ENCODE assay signal across 29 cellular contexts in the genomic region with DNA sequence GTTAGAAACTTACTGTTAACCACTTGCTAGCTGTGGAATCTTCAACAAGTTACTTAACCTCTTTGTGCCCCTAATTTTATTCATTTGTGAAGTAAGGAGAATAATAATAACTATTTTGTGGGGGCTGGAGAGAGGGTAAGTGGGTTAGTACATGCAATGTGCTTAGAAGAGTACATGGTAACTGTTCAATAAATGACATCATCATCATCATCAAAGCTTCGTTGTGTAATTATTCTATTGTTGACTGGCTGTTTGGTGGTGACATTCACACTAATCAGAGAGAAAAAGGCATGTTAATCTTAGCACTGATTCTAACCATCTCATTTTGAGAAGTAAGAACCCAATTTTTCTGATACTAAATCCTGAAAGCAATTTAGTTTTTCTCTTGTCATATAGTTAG.
"Had no signal": no experiment of that assay in that cellular context is flagged by ENCODE, and none has a peak within 500 bp of the region (broad histone marks: within the 10 kb centered on the region; RNA-seq: fewer than 3 reads in every experiment).

No MANE protein-coding gene starts in this region.

- H3K27ac ChIP-seq: neutrophil, parathyroid adenoma, psoas muscle, skin epidermis, spleen, suprapubic skin, testis, tibial artery, transverse colon, upper lobe of right lung, uterus had no signal

- DNase-seq: naive thymus-derived CD8-positive, alpha-beta T cell; nephron progenitor cell; nucleus accumbens; posterior cingulate gyrus; psoas muscle; right cardiac atrium; spleen; stimulated activated CD4-positive, alpha-beta T cell treated with anti-CD3 and anti-CD28 coated beads, Interleukin-12 subunit alpha, Interleukin-12 subunit beta, amount 100 ng/mL, for 4 hours; stimulated activated CD4-positive, alpha-beta T cell treated with anti-CD3 and anti-CD28 coated beads, Interleukin-1b, Interleukin-23, amount 100 ng/mL, for 48 hours; stimulated activated CD4-positive, alpha-beta T cell treated with anti-CD3 and anti-CD28 coated beads, Interleukin-4, amount 100 ng/mL, for 1 hour; stimulated activated CD4-positive, alpha-beta T cell treated with anti-CD3 and anti-CD28 coated beads, Interleukin-4, amount 100 ng/mL, for 4 hours; stimulated activated CD8-positive, alpha-beta memory T cell treated with anti-CD3 and anti-CD28 coated beads, Interleukin-4, amount 100 ng/mL, for 48 hours; stimulated activated naive CD4-positive, alpha-beta T cell; stimulated activated naive CD8-positive, alpha-beta T cell treated with anti-CD3 and anti-CD28 coated beads, Interleukin-15, amount 100 ng/mL, for 72 hours; stimulated activated naive CD8-positive, alpha-beta T cell treated with anti-CD3 and anti-CD28 coated beads, Interleukin-15, Interleukin-2, amounts not matched to agents 100 U/mL and 50 U/mL, for 24 hours; substantia nigra; testis; tibial artery; transverse colon; upper lobe of right lung; uterus had no signal

- H2AFZ ChIP-seq: parathyroid adenoma had no signal

- H3K9ac ChIP-seq: parathyroid adenoma had no signal

- ATAC-seq: naive thymus-derived CD8-positive, alpha-beta T cell; natural killer cell treated with Interleukin-12 subunit alpha and Interleukin-12 subunit beta and Interleukin-15 and Interleukin-18, amount 100 ng/mL, for 72 hours; psoas muscle; right cardiac atrium; sciatic nerve; stimulated activated memory B cell treated with anti-CD40 and anti-IgM and Interleukin-4, amounts not matched to agents 10 μg/mL and 1 μg/mL and 100 μg/mL, for 72 hours; stimulated activated naive CD8-positive, alpha-beta T cell treated with anti-CD3 and anti-CD28 coated beads, Interleukin-15, amount 100 ng/mL, for 72 hours; stimulated activated naive CD8-positive, alpha-beta T cell treated with anti-CD3 and anti-CD28 coated beads, Interleukin-15, Interleukin-2, amounts not matched to agents 100 U/mL and 50 U/mL, for 24 hours; upper lobe of right lung had no signal

- H3K4me3 ChIP-seq: psoas muscle, skin epidermis, smooth muscle cell, spleen, suprapubic skin, testis, tibial artery, transverse colon, upper lobe of right lung, uterus had no signal

- H3K4me1 ChIP-seq: parathyroid adenoma, psoas muscle, spleen, suprapubic skin, testis, tibial artery, transverse colon, upper lobe of right lung, uterus had no signal

- H3K9me3 ChIP-seq: neutrophil, psoas muscle, testis, tibial artery, transverse colon, upper lobe of right lung, uterus had no signal

- H3K27me3 ChIP-seq: neutrophil, suprapubic skin, testis, tibial artery, upper lobe of right lung, uterus had no signal

- H3K36me3 ChIP-seq: neutrophil, spleen, suprapubic skin, tibial artery, transverse colon, upper lobe of right lung, uterus had no signal

- H3K4me2 ChIP-seq: smooth muscle cell had no signal

- H3K79me2 ChIP-seq: parathyroid adenoma had no signal
